Comparison of ENCODE assay signal across 8 cellular contexts in the genomic region with DNA sequence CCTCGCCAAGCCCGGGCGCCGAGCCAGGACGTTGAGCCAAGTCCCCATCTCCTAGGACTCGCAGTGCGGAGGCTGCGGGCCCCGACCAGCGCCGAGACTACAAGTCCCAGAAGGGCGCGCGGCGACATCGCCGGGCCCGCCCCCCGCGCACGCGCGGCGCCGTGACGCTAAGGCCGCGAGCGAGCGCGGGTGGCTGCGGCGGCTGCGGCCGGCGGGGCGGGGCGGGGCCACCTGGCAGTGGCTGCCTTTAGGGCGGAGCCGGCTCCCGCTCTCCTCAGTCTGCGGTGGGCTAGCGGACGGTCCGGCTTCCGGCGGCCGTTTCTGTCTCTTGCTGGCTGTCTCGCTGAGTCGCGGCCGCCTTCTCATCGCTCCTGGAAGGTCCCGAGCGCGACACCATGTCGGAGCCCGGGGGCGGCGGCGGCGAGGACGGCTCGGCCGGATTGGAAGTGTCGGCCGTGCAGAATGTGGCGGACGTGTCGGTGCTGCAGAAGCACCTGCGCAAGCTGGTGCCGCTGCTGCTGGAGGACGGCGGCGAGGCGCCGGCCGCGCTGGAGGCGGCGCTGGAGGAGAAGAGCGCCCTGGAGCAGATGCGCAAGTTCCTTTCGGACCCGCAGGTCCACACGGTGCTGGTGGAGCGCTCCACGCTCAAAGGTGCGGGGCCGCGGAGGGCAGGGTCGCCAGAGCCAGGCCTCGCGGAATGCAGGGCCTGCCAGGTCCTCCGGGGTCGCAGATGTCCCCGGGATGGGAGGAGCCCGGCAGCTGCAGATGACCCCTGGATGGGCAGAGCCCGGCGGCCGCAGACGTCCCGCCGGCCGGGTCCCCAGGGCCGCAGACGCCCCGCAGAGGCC. TPM values are rescaled to one million over a fixed set of nuclear protein-coding genes. Genes with fewer than 3 reads are reported as not detected.
A peak's percentile ranks its signal among the peaks of the same experiment; 100 is the strongest.
DNase-seq lines count a peak whose midpoint lies in the region; ATAC-seq lines count a peak whose summit lies in the region.

Gene DYNC1H1 (plus strand): TSS at position 277 of the 848 bp plus-strand sequence. CDS start 119 bp downstream, at position 396.

- peak; percentile 83 for ATAC-seq in GM21576 (IDR thresholded peaks at IDR 0.05; ENCODE audit: unreplicated experiment)

- H3K4me3 ChIP-seq in Jurkat, Clone E6-1 (ENCODE audit: low read length), result peak within 1 kb of the TSS; percentile 89

- DNase-seq in DMS 273 (lab: John Stamatoyannopoulos, UW; ENCODE audit: unreplicated experiment) (peak; percentile 99), OCI-M2 (lab: John Stamatoyannopoulos, UW; ENCODE audit: unreplicated experiment) (peak; percentile 62), activated T-cell treated with anti-CD3 and anti-CD28 coated beads for 24 hours (ENCODE audit: low read depth) (peak; percentile 86), epidermal melanocyte (ENCODE audit: insufficient read length, low spot score) (peak; percentile 77), middle frontal gyrus (ENCODE audit: extremely low spot score, low spot score) (peak; percentile 95)
- DNase-seq in Jurkat, Clone E6-1 (ENCODE audit: low read depth, low spot score), result peak; percentile 78
- peak; percentile 87 to 90 for DNase-seq in stimulated activated CD8-positive, alpha-beta memory T cell treated with anti-CD3 and anti-CD28 coated beads, Interleukin-15, amount 100 ng/mL, for 48 hours (ENCODE audit: low read depth in 2 of 2)

RNA-seq across cellular contexts. Expression of gene DYNC1H1, which starts in this region (rescaled TPM):
- 146 TPM for polyA plus RNA-seq in Jurkat, Clone E6-1 (2012; ENCODE audit: insufficient read depth, insufficient read length)

Comparison
In these comparisons a context has a peak if more than half of its experiments do, and no peak if none do; other contexts are left out.
1. Peak in every context shown above with its lines: DNase-seq, ATAC-seq and H3K4me3 ChIP-seq.